ENCODE assay signal across 9 cellular contexts in genomic region chr9:38026840-38027527, GRCh38. TPM values are rescaled to one million over a fixed set of nuclear protein-coding genes. Genes with fewer than 3 reads are reported as not detected.
DNase-seq lines count a peak whose midpoint lies in the region; ATAC-seq, FAIRE-seq and TF ChIP-seq lines count a peak whose summit lies in the region.
"Had no signal": no experiment of that assay in that cellular context is flagged by ENCODE, and none has a peak within 500 bp of the region (broad histone marks: within the 10 kb centered on the region; RNA-seq: fewer than 3 reads in every experiment).

No MANE protein-coding gene starts in this region.

- no peak overlapping the region for H3K4me3 ChIP-seq in heart right ventricle
- H3K4me3 ChIP-seq in bronchial epithelial cell (ENCODE audit: low read depth, low read length): no peak overlapping the region
- no peak overlapping the region for H3K4me3 ChIP-seq in muscle layer of colon (ENCODE audit: low read depth in 1 of 2, low read length in 2 of 2)
- no peak overlapping the region for H3K4me3 ChIP-seq in vagina
- H3K4me3 ChIP-seq: lung had no signal

- intact Hi-C loops in heart right ventricle (cut with DNase I): loop anchor here in 2 of 10 donors (5.0 to 10.0 kb wide), 2 partner anchors 35 to 62 kb away; no protein-coding TSS in a partner anchor
- intact Hi-C loops in Right ventricle myocardium superior (cut with DNase I): no loop called here
- intact Hi-C loops in vagina (cut with DNase I): no loop called here

- TF ChIP-seq CTCF in heart right ventricle (IDR thresholded peaks at IDR 0.05) (no peak), bronchial epithelial cell (IDR thresholded peaks at IDR 0.05; ENCODE audit: insufficient read depth, low read length, severe bottlenecking) (no peak), vagina (IDR thresholded peaks at IDR 0.05) (no peak)

- H3K27me3 ChIP-seq in heart right ventricle (no peaks in the 10 kb centered on the region), bronchial epithelial cell (ENCODE audit: control insufficient read depth, insufficient read depth, low read length) (no peaks in the 10 kb centered on the region), muscle layer of colon (ENCODE audit: control insufficient read depth in 1 of 2, insufficient read depth in 2 of 2, low read length in 2 of 2) (no peaks in the 10 kb centered on the region), vagina (no peaks in the 10 kb centered on the region)

- H3K27ac ChIP-seq in heart right ventricle (peak overlapping the region in 8 of 10 donors; percentile 71 to 89 (median 80)), muscle layer of colon (ENCODE audit: low read depth, low read length) (peak overlapping the region; percentile 89), vagina (peak overlapping the region; percentile 49)

- H3K36me3 ChIP-seq in heart right ventricle (no peaks in the 10 kb centered on the region), bronchial epithelial cell (ENCODE audit: control insufficient read depth, insufficient read depth, low read length) (no peaks in the 10 kb centered on the region), muscle layer of colon (ENCODE audit: insufficient read depth, low read length) (no peaks in the 10 kb centered on the region), vagina (no peaks in the 10 kb centered on the region)

- peaks cover 35 to 80% (median 53%) of the 10 kb centered on the region in 9 donors for H3K4me1 ChIP-seq in heart right ventricle
- H3K4me1 ChIP-seq in muscle layer of colon (ENCODE audit: insufficient read depth, low read length): peaks cover 82% of the 10 kb centered on the region
- peaks cover 66% of the 10 kb centered on the region for H3K4me1 ChIP-seq in vagina

- no peaks in the 10 kb centered on the region for H3K9me3 ChIP-seq in heart right ventricle
- no peaks in the 10 kb centered on the region for H3K9me3 ChIP-seq in muscle layer of colon (ENCODE audit: low read length)
- no peaks in the 10 kb centered on the region for H3K9me3 ChIP-seq in vagina

- TF ChIP-seq POLR2A in vagina (IDR thresholded peaks at IDR 0.05) (no peak), GM12892 (IDR thresholded peaks at IDR 0.05; ENCODE audit: low read depth, low read length) (no peak), GM12891 (IDR thresholded peaks at IDR 0.05; ENCODE audit: low read depth, low read length) (no peak)

- WGBS in heart right ventricle, 2 donors: 79 to 90% methylated on average over 6 of the region's 6 CpGs

- peak in 1 of 8 donors; percentile 9 for ATAC-seq in heart right ventricle
- ATAC-seq in Right ventricle myocardium superior (ENCODE audit: poor library complexity): no peak

- FAIRE-seq in bronchial epithelial cell (lab: Jason Lieb, UNC) (peak; percentile 28), GM12892 (lab: Jason Lieb, UNC) (no peak), GM12891 (lab: Jason Lieb, UNC) (no peak)

- no peak for DNase-seq in heart right ventricle
- no peak for DNase-seq in Right ventricle myocardium superior
- peak; percentile 70 for DNase-seq in bronchial epithelial cell (ENCODE audit: low read depth)
- no peak for DNase-seq in vagina (ENCODE audit: extremely low spot score in 2 of 2)
- DNase-seq in DMS53 treated with DMSO at 0.1 percent for 48 hours (lab: John Stamatoyannopoulos, UW; ENCODE audit: unreplicated experiment): no peak
- DNase-seq in GM12892 (ENCODE audit: insufficient read length): no peak
- DNase-seq in GM12891 (ENCODE audit: insufficient read length, low spot score): no peak

- peak overlapping the region; percentile 27 for H3K9ac ChIP-seq in muscle layer of colon (ENCODE audit: low read length)

TF ChIP-seq in GM12891, 5 proteins besides CTCF, POLR2A, EP300 and RAD21:
- TF ChIP-seq PAX5 (IDR thresholded peaks at IDR 0.05; ENCODE audit: insufficient read depth, low read length, severe bottlenecking): no peak

RNA-seq across cellular contexts. Expression of gene SHB, which starts 42.0 kb away (rescaled TPM):
- total RNA-seq in heart right ventricle (10 to 100 TPM; 13.9 to 26.6 (median 18.0) TPM), Right ventricle myocardium superior (15.0 TPM), bronchial epithelial cell (14.5 and 16.6 TPM in 2 replicates), vagina (20.9 TPM)
- 10 to 100 TPM in 1 of 2 donors, 1 to 10 TPM in 1; 5.7 to 19.2 TPM for polyA plus RNA-seq in heart right ventricle
- 1.0 TPM for polyA plus RNA-seq in GM12892 (2012; ENCODE audit: missing spikeins)
- 2.7 TPM for polyA plus RNA-seq in GM12891 (2012; ENCODE audit: low read depth, missing spikeins)
